23 cellular contexts compared by ENCODE assay signal in the genomic region with DNA sequence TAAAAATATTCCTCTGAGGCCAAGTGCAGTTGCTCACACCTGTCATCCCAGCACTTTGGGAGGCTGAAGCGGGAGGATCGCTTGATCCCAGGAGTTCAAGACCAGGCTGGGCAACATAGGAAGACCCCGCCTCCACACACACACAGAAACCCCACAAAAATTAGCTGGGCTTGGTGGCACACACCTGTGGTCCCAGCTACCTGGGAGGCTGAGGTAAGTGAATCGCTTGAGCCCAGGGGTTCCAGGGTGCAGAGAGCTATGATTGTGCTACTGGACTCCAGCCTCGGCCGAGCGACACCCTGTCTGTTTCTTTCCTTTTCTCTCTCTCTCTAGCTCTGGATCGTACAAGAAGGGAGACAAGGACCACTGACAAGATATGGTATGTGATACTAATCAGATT. TPM values are rescaled to one million over a fixed set of nuclear protein-coding genes. Genes with fewer than 3 reads are reported as not detected.
A peak's percentile ranks its signal among the peaks of the same experiment; 100 is the strongest.
DNase-seq lines count a peak whose midpoint lies in the region; ATAC-seq, FAIRE-seq and TF ChIP-seq lines count a peak whose summit lies in the region.
"Had no signal": no experiment of that assay in that cellular context is flagged by ENCODE, and none has a peak within 500 bp of the region (broad histone marks: within the 10 kb centered on the region; RNA-seq: fewer than 3 reads in every experiment).

No MANE protein-coding gene starts in this region.

- WGBS in K562 (ENCODE audit: insufficient coverage, low coverage, missing lambda C conversion rate) = 81% methylated on average over 8 of the region's 8 CpGs
- 89% methylated on average over 8 of the region's 8 CpGs for WGBS in smooth muscle cell (ENCODE audit: low lambda C conversion rate)

- peak overlapping the region; percentile 73 for H3K4me2 ChIP-seq in K562 (ENCODE audit: insufficient read depth, low read length)
- H3K4me2 ChIP-seq in keratinocyte (ENCODE audit: control insufficient read depth, extremely low read depth, insufficient read depth, low read depth, low read length) = peak overlapping the region; percentile 85
- peak overlapping the region; percentile 85 for H3K4me2 ChIP-seq in smooth muscle cell

- H3K27ac Mint-ChIP-seq in activated naive CD8-positive, alpha-beta T cell = peak overlapping the region; percentile 66
- no peak overlapping the region for H3K27ac Mint-ChIP-seq in activated naive CD8-positive, alpha-beta T cell treated with anti-CD3 and anti-CD28 coated beads for 36 hours
- H3K27ac Mint-ChIP-seq: activated CD8-positive, alpha-beta memory T cell treated with anti-CD3 and anti-CD28 coated beads, Interleukin-2, amount 10 ng/mL, durations not matched to agents 7 days and 5 days; effector memory CD8-positive, alpha-beta T cell; stimulated activated memory B cell treated with anti-CD40 and anti-IgM and Interleukin-4, amounts not matched to agents 10 μg/mL and 1 μg/mL and 100 μg/mL, for 72 hours had no signal

- H3K9me3 Mint-ChIP-seq in activated naive CD8-positive, alpha-beta T cell (ENCODE audit: low read depth) = no peaks in the 10 kb centered on the region
- no peaks in the 10 kb centered on the region for H3K9me3 Mint-ChIP-seq in activated naive CD8-positive, alpha-beta T cell treated with anti-CD3 and anti-CD28 coated beads for 36 hours
- H3K9me3 Mint-ChIP-seq: effector memory CD8-positive, alpha-beta T cell; IgD-negative memory B cell; stimulated activated memory B cell treated with anti-CD40 and anti-IgM and Interleukin-4, amounts not matched to agents 10 μg/mL and 1 μg/mL and 100 μg/mL, for 72 hours had no signal

- H3K4me1 ChIP-seq in K562 (replicated peaks in 1 of 2; ENCODE audit: control insufficient read depth in 2 of 2, insufficient read depth in 2 of 2, low read length in 2 of 2) = peaks cover 5 to 14% of the 10 kb centered on the region in 2 experiments; a peak in 4 of 5 replicates
- peaks cover 28% of the 10 kb centered on the region for H3K4me1 ChIP-seq in keratinocyte (ENCODE audit: control insufficient read depth, extremely low read depth, insufficient read depth, low read length)
- peaks cover 33% of the 10 kb centered on the region for H3K4me1 ChIP-seq in smooth muscle cell (ENCODE audit: low read depth)

- DNase-seq in activated naive CD8-positive, alpha-beta T cell treated with anti-CD3 and anti-CD28 coated beads for 36 hours = no peak
- no peak for DNase-seq in K562 (ENCODE audit: extremely low read depth in 1 of 4, low spot score in 3 of 4)
- no peak for DNase-seq in keratinocyte (ENCODE audit: low read depth, low spot score)
- no peak for DNase-seq in smooth muscle cell (lab: John Stamatoyannopoulos, UW; ENCODE audit: unreplicated experiment)
- no peak for DNase-seq in activated CD4-positive, alpha-beta T cell treated with anti-CD3 and anti-CD28 coated beads for 1 hour
- no peak for DNase-seq in NCI-H226
- DNase-seq: activated CD8-positive, alpha-beta memory T cell treated with anti-CD3 and anti-CD28 coated beads, Interleukin-2, amount 10 ng/mL, durations not matched to agents 7 days and 5 days; activated gamma-delta T cell treated with Interleukin-2 at 50 U/mL for 16 hours; effector memory CD8-positive, alpha-beta T cell; foreskin melanocyte; HCEC 1CT; NCI-H2107; occipital lobe; RPMI8226; upper lobe of right lung had no signal

- dilution Hi-C loops in keratinocyte (cut with MboI; ENCODE audit: extremely low pct_ligation_motif_present, low sequenced_read_pairs) = no loop called here

- H3K4me3 Mint-ChIP-seq in activated naive CD8-positive, alpha-beta T cell = no peak overlapping the region
- H3K4me3 Mint-ChIP-seq in activated naive CD8-positive, alpha-beta T cell treated with anti-CD3 and anti-CD28 coated beads for 36 hours = no peak overlapping the region
- H3K4me3 Mint-ChIP-seq: activated CD8-positive, alpha-beta memory T cell treated with anti-CD3 and anti-CD28 coated beads, Interleukin-2, amount 10 ng/mL, durations not matched to agents 7 days and 5 days; stimulated activated memory B cell treated with anti-CD40 and anti-IgM and Interleukin-4, amounts not matched to agents 10 μg/mL and 1 μg/mL and 100 μg/mL, for 72 hours had no signal

- no peak for TF ChIP-seq RAD21 in K562 (CRISPR knock-in tag; conservative IDR thresholded peaks at IDR 0.05 in 1 of 2, IDR thresholded peaks at IDR 0.05 in 1 of 2)

- POLR2A ChIA-PET in K562 (lab: Yijun Ruan, JAX) = interaction anchor here (1.5 to 1.6 kb wide), 2 partner anchors 11 to 13 kb away, joined by 4 read pairs; no protein-coding TSS in a partner anchor

- H3K4me3 ChIP-seq in K562 = no peak overlapping the region
- peak overlapping the region; percentile 9 to 52 (median 37) for H3K4me3 ChIP-seq in keratinocyte (ENCODE audit: control insufficient read depth in 2 of 3, extremely low read depth in 1 of 3, insufficient read depth in 2 of 3, low read depth in 1 of 3, low read length in 3 of 3)
- peak overlapping the region; percentile 75 for H3K4me3 ChIP-seq in smooth muscle cell
- H3K4me3 ChIP-seq: lung, upper lobe of right lung had no signal

- no peaks in the 10 kb centered on the region for H3K27me3 ChIP-seq in K562 (ENCODE audit: control insufficient read depth in 2 of 2, insufficient read depth in 2 of 2, low read length in 2 of 2)
- H3K27me3 ChIP-seq in keratinocyte (ENCODE audit: control insufficient read depth, extremely low read depth, insufficient read depth, low read length) = no peaks in the 10 kb centered on the region
- no peaks in the 10 kb centered on the region for H3K27me3 ChIP-seq in smooth muscle cell (ENCODE audit: low read depth)
- H3K27me3 ChIP-seq: upper lobe of right lung had no signal

- H3K4me1 Mint-ChIP-seq in activated naive CD8-positive, alpha-beta T cell (ENCODE audit: low read depth) = peaks cover 30% of the 10 kb centered on the region
- peaks cover 24% of the 10 kb centered on the region for H3K4me1 Mint-ChIP-seq in activated naive CD8-positive, alpha-beta T cell treated with anti-CD3 and anti-CD28 coated beads for 36 hours

- in situ Hi-C loops in K562 (cut with MboI) = no loop called here

- H3K27ac ChIP-seq in K562 (ENCODE audit: extremely low read depth, low read depth, low read length) (no peak overlapping the region; the same call in 2 of the 3 replicates), keratinocyte (ENCODE audit: control insufficient read depth, insufficient read depth, low read length) (no peak overlapping the region), smooth muscle cell (ENCODE audit: low read depth) (no peak overlapping the region)
- H3K27ac ChIP-seq: upper lobe of right lung, VCaP had no signal

- peaks cover 12% of the 10 kb centered on the region for H3F3A ChIP-seq in smooth muscle cell (ENCODE audit: low read depth)

- no peak for ATAC-seq in K562
- ATAC-seq in GM18873 (IDR thresholded peaks at IDR 0.05; ENCODE audit: low FRiP score, unreplicated experiment) = no peak
- ATAC-seq: activated CD8-positive, alpha-beta memory T cell treated with anti-CD3 and anti-CD28 coated beads, Interleukin-2, amount 10 ng/mL, durations not matched to agents 7 days and 5 days; effector memory CD8-positive, alpha-beta T cell; stimulated activated memory B cell treated with anti-CD40 and anti-IgM and Interleukin-4, amounts not matched to agents 10 μg/mL and 1 μg/mL and 100 μg/mL, for 72 hours; upper lobe of right lung had no signal

- peaks cover 32% of the 10 kb centered on the region for H3K79me2 ChIP-seq in K562 (ENCODE audit: control insufficient read depth, insufficient read depth, low read length)
- peaks cover 32% of the 10 kb centered on the region for H3K79me2 ChIP-seq in keratinocyte (ENCODE audit: control insufficient read depth, insufficient read depth, low read length)
- peaks cover 32% of the 10 kb centered on the region for H3K79me2 ChIP-seq in smooth muscle cell (ENCODE audit: low read depth)

- TF ChIP-seq CTCF in K562 (IDR thresholded peaks at IDR 0.05 in 2 of 3, conservative IDR thresholded peaks at IDR 0.05 in 1 of 3; ENCODE audit: insufficient read depth in 2 of 3, low read depth in 1 of 3, low read length in 3 of 3) = no peak
- TF ChIP-seq CTCF in keratinocyte (optimal IDR thresholded peaks at IDR 0.05 in 1 of 3, IDR thresholded peaks at IDR 0.05 in 1 of 3, conservative IDR thresholded peaks at IDR 0.05 in 1 of 3; ENCODE audit: extremely low read depth in 1 of 3, insufficient read depth in 2 of 3, low read length in 3 of 3) = no peak
- no peak for TF ChIP-seq CTCF in smooth muscle cell (IDR thresholded peaks at IDR 0.05; ENCODE audit: borderline replicate concordance, insufficient read depth, poor library complexity, severe bottlenecking)

- TF ChIP-seq POLR2A in K562 (conservative IDR thresholded peaks at IDR 0.05) = no peak

- no peaks in the 10 kb centered on the region for H3K9me3 ChIP-seq in K562 (replicated peaks; ENCODE audit: control insufficient read depth, insufficient read depth, low read depth, low read length)
- no peaks in the 10 kb centered on the region for H3K9me3 ChIP-seq in keratinocyte (ENCODE audit: control insufficient read depth, low read depth, low read length)
- H3K9me3 ChIP-seq in smooth muscle cell (replicated peaks; ENCODE audit: low read depth) = no peaks in the 10 kb centered on the region
- H3K9me3 ChIP-seq: upper lobe of right lung had no signal

- H4K20me1 ChIP-seq in K562 (replicated peaks; ENCODE audit: control insufficient read depth, insufficient read depth, low read length) (no peaks in the 10 kb centered on the region), keratinocyte (ENCODE audit: control insufficient read depth, extremely low read depth, insufficient read depth, low read length) (no peaks in the 10 kb centered on the region), smooth muscle cell (ENCODE audit: low read depth) (peaks cover 9% of the 10 kb centered on the region)

- intact Hi-C loops in K562 (cut with micrococcal nuclease) = loop anchor here (5.0 to 10.0 kb wide), 3 partner anchors 35 to 153 kb away; no protein-coding TSS in a partner anchor

- no TSS peak for BruUV-seq in K562 (replicated peaks; lab: Mats Ljungman, UMichigan)

- CTCF ChIA-PET in K562 (lab: Yijun Ruan, JAX; ENCODE audit: low intra/inter-chr PET ratio) = no interaction called here

- FAIRE-seq in K562 (lab: Jason Lieb, UNC) (no peak), keratinocyte (lab: Jason Lieb, UNC) (no peak)
- FAIRE-seq: G401.6, GM12891 had no signal

- no peaks in the 10 kb centered on the region for H3K27me3 Mint-ChIP-seq in activated naive CD8-positive, alpha-beta T cell
- peaks cover 3% of the 10 kb centered on the region for H3K27me3 Mint-ChIP-seq in activated naive CD8-positive, alpha-beta T cell treated with anti-CD3 and anti-CD28 coated beads for 36 hours
- H3K27me3 Mint-ChIP-seq: effector memory CD8-positive, alpha-beta T cell; IgD-negative memory B cell; stimulated activated memory B cell treated with anti-CD40 and anti-IgM and Interleukin-4, amounts not matched to agents 10 μg/mL and 1 μg/mL and 100 μg/mL, for 72 hours had no signal

- H3K9ac ChIP-seq in K562 (ENCODE audit: insufficient read depth in 1 of 2, low read depth in 2 of 2, low read length in 2 of 2) = peak overlapping the region; percentile 38 to 79; a peak in 2 of 4 replicates
- peak overlapping the region; percentile 61 for H3K9ac ChIP-seq in keratinocyte (ENCODE audit: control insufficient read depth, extremely low read depth, insufficient read depth, low read length)
- no peak overlapping the region for H3K9ac ChIP-seq in smooth muscle cell (ENCODE audit: low read depth)

- no peak for TF ChIP-seq EP300 in K562 (IDR thresholded peaks at IDR 0.05; ENCODE audit: low read length)

- H3K9me1 ChIP-seq in K562 (ENCODE audit: control insufficient read depth, insufficient read depth, low read length) (no peaks in the 10 kb centered on the region), keratinocyte (ENCODE audit: control insufficient read depth, extremely low read depth, insufficient read depth, low read length) (no peaks in the 10 kb centered on the region)

- H2AFZ ChIP-seq in K562 (ENCODE audit: low read depth, low read length) (peak overlapping the region; percentile 88), keratinocyte (ENCODE audit: control insufficient read depth, low read length) (peak overlapping the region; percentile 91), smooth muscle cell (ENCODE audit: low read depth) (no peak overlapping the region)

- peaks cover 21% of the 10 kb centered on the region; the same call in 2 of the 3 replicates for H3K36me3 ChIP-seq in K562 (ENCODE audit: control insufficient read depth, insufficient read depth, low read length)
- H3K36me3 ChIP-seq in keratinocyte (ENCODE audit: control insufficient read depth in 2 of 2, extremely low read depth in 1 of 2, insufficient read depth in 2 of 2, low read length in 2 of 2) = peaks cover 12 to 14% of the 10 kb centered on the region in 2 experiments
- H3K36me3 ChIP-seq in smooth muscle cell (ENCODE audit: low read depth) = no peaks in the 10 kb centered on the region

- peaks cover 10% of the 10 kb centered on the region for H3K36me3 Mint-ChIP-seq in activated naive CD8-positive, alpha-beta T cell
- H3K36me3 Mint-ChIP-seq in activated naive CD8-positive, alpha-beta T cell treated with anti-CD3 and anti-CD28 coated beads for 36 hours = peaks cover 27% of the 10 kb centered on the region

RNA-seq across cellular contexts. Expression of a gene that starts 1.8 kb away (rescaled TPM):
- 100 to 1,000 TPM; 585 to 614 TPM for total RNA-seq in activated naive CD8-positive, alpha-beta T cell treated with anti-CD3 and anti-CD28 coated beads for 36 hours
- 167 and 262 TPM in 2 replicates for total RNA-seq in K562 (2011; cell fraction: chromatin; rRNA removed; ENCODE audit: low replicate concordance)
- 85.9 and 98.2 TPM in 2 replicates for total RNA-seq in K562 (2011; cell fraction: nucleolus; rRNA removed)
- 119 and 135 TPM in 2 replicates for total RNA-seq in K562 (2011; cell fraction: nucleoplasm; rRNA removed)
- total RNA-seq in K562 (2014; rRNA removed) (189 and 191 TPM in 2 replicates), K562 (2014; rRNA removed; fragmentation: Illumina TruSeq; extraction: Trizol) (334 and 394 TPM in 2 replicates), K562 (2015; rRNA removed; fragmentation: Illumina TruSeq; extraction: Trizol) (274 and 297 TPM in 2 replicates), K562 (2021) (283 and 290 TPM in 2 replicates), smooth muscle cell (266 and 283 TPM in 2 replicates)
- polyA plus RNA-seq in K562 (2011; rRNA removed) (398 and 551 TPM in 2 replicates), K562 (2014; fragmentation: Illumina TruSeq; extraction: Trizol) (252 and 289 TPM in 2 replicates), K562 (2014; fragmentation: Nextera tagmentation; extraction: Ambion mirVana) (100 to 1,000 TPM; 325 to 369 TPM), K562 (2014; rRNA removed) (156 and 168 TPM in 2 replicates), keratinocyte (316 to 521 TPM (median 377 TPM) in 3 replicates), smooth muscle cell (197 and 200 TPM in 2 replicates)
- 137 and 145 TPM in 2 replicates for polyA plus RNA-seq in K562 (2011; cell fraction: cytosol; rRNA removed)
- 83.1 and 119 TPM in 2 replicates for polyA plus RNA-seq in K562 (2011; cell fraction: nucleus; rRNA removed)
- polyA plus RNA-seq in K562 (2012) = 172 and 249 TPM in 2 replicates
- polyA minus RNA-seq in K562 (2011; rRNA and poly(A)+ RNA removed) = 747 and 768 TPM in 2 replicates
- 144 and 225 TPM in 2 replicates for polyA minus RNA-seq in K562 (2011; cell fraction: cytosol; rRNA and poly(A)+ RNA removed)
- 99.9 and 166 TPM in 2 replicates for polyA minus RNA-seq in K562 (2011; cell fraction: nucleus; rRNA and poly(A)+ RNA removed)
- polyA plus RNA-seq in keratinocyte (2011; ENCODE audit: low read depth) = 206 TPM
- 120 and 289 TPM in 2 replicates for polyA plus RNA-seq in keratinocyte (2011; cell fraction: cytosol; rRNA removed)
- polyA plus RNA-seq in keratinocyte (2011; cell fraction: nucleus; rRNA removed) = 203 and 222 TPM in 2 replicates
- 108 and 202 TPM in 2 replicates for polyA plus RNA-seq in keratinocyte (2012; ENCODE audit: low replicate concordance)
- 242 to 650 TPM (median 576 TPM) in 3 replicates for polyA minus RNA-seq in keratinocyte
- 121 TPM for polyA minus RNA-seq in keratinocyte (2011; cell fraction: cytosol; rRNA and poly(A)+ RNA removed)
- polyA minus RNA-seq in keratinocyte (2011; cell fraction: nucleus; rRNA and poly(A)+ RNA removed) = 185 and 263 TPM in 2 replicates

RNA-seq across cellular contexts. Expression of a gene that starts 25.6 kb away (rescaled TPM):
- total RNA-seq in activated naive CD8-positive, alpha-beta T cell treated with anti-CD3 and anti-CD28 coated beads for 36 hours = under 1 TPM; 0.40 to 0.41 TPM
- not detected in 2 replicates for total RNA-seq in K562 (2011; cell fraction: chromatin; rRNA removed; ENCODE audit: low replicate concordance)
- not detected in 2 replicates for total RNA-seq in K562 (2011; cell fraction: nucleolus; rRNA removed)
- total RNA-seq in K562 (2011; cell fraction: nucleoplasm; rRNA removed) = not detected in 2 replicates
- total RNA-seq in K562 (2014; rRNA removed) (not detected in 2 replicates), K562 (2014; rRNA removed; fragmentation: Illumina TruSeq; extraction: Trizol) (0.04 and 0.13 TPM in 2 replicates), K562 (2015; rRNA removed; fragmentation: Illumina TruSeq; extraction: Trizol) (0.08 TPM in 1 of 2 replicates, not detected in the other), K562 (2021) (0.04 and 0.13 TPM in 2 replicates), smooth muscle cell (3.6 and 5.7 TPM in 2 replicates)
- polyA plus RNA-seq in K562 (2011; rRNA removed) (not detected in 2 replicates), K562 (2014; fragmentation: Illumina TruSeq; extraction: Trizol) (0.07 and 0.09 TPM in 2 replicates), K562 (2014; fragmentation: Nextera tagmentation; extraction: Ambion mirVana) (under 1 TPM in 1 of 2 experiments, not detected in 1; 0.01 TPM), K562 (2014; rRNA removed) (not detected in 2 replicates), keratinocyte (0.07 to 0.08 TPM in 2 of 3 replicates, not detected in the other), smooth muscle cell (5.7 and 6.3 TPM in 2 replicates)
- polyA plus RNA-seq in K562 (2011; cell fraction: cytosol; rRNA removed) = not detected in 2 replicates
- not detected in 2 replicates for polyA plus RNA-seq in K562 (2011; cell fraction: nucleus; rRNA removed)
- 0.09 and 0.57 TPM in 2 replicates for polyA plus RNA-seq in K562 (2012)
- polyA minus RNA-seq in K562 (2011; rRNA and poly(A)+ RNA removed) = not detected in 2 replicates
- not detected in 2 replicates for polyA minus RNA-seq in K562 (2011; cell fraction: cytosol; rRNA and poly(A)+ RNA removed)
- not detected in 2 replicates for polyA minus RNA-seq in K562 (2011; cell fraction: nucleus; rRNA and poly(A)+ RNA removed)
- not detected for polyA plus RNA-seq in keratinocyte (2011; ENCODE audit: low read depth)
- polyA plus RNA-seq in keratinocyte (2011; cell fraction: cytosol; rRNA removed) = 0.06 TPM in 1 of 2 replicates, not detected in the other
- 0.04 TPM in 1 of 2 replicates, not detected in the other for polyA plus RNA-seq in keratinocyte (2011; cell fraction: nucleus; rRNA removed)
- 0.04 TPM in 1 of 2 replicates, not detected in the other for polyA plus RNA-seq in keratinocyte (2012; ENCODE audit: low replicate concordance)
- polyA minus RNA-seq in keratinocyte = not detected in 3 replicates
- polyA minus RNA-seq in keratinocyte (2011; cell fraction: cytosol; rRNA and poly(A)+ RNA removed) = not detected
- polyA minus RNA-seq in keratinocyte (2011; cell fraction: nucleus; rRNA and poly(A)+ RNA removed) = not detected in 2 replicates

RNA-seq across cellular contexts. Expression of a gene that starts 25.7 kb away (rescaled TPM):
- total RNA-seq in activated naive CD8-positive, alpha-beta T cell treated with anti-CD3 and anti-CD28 coated beads for 36 hours = 10 to 100 TPM; 15.3 to 16.2 TPM
- 10.8 and 13.1 TPM in 2 replicates for total RNA-seq in K562 (2011; cell fraction: chromatin; rRNA removed; ENCODE audit: low replicate concordance)
- total RNA-seq in K562 (2011; cell fraction: nucleolus; rRNA removed) = 8.7 and 10.1 TPM in 2 replicates
- 8.4 and 10.8 TPM in 2 replicates for total RNA-seq in K562 (2011; cell fraction: nucleoplasm; rRNA removed)
- total RNA-seq in K562 (2014; rRNA removed) (9.0 and 10.1 TPM in 2 replicates), K562 (2014; rRNA removed; fragmentation: Illumina TruSeq; extraction: Trizol) (7.6 and 7.8 TPM in 2 replicates), K562 (2015; rRNA removed; fragmentation: Illumina TruSeq; extraction: Trizol) (8.2 and 8.4 TPM in 2 replicates), K562 (2021) (6.2 and 6.8 TPM in 2 replicates), smooth muscle cell (4.8 and 8.4 TPM in 2 replicates)
- polyA plus RNA-seq in K562 (2011; rRNA removed) (7.0 and 9.0 TPM in 2 replicates), K562 (2014; fragmentation: Illumina TruSeq; extraction: Trizol) (8.2 and 8.4 TPM in 2 replicates), K562 (2014; fragmentation: Nextera tagmentation; extraction: Ambion mirVana) (1 to 10 TPM; 1.1 to 2.0 TPM), K562 (2014; rRNA removed) (8.7 and 10.3 TPM in 2 replicates), keratinocyte (7.3 to 12.0 TPM (median 7.8 TPM) in 3 replicates), smooth muscle cell (3.9 and 10.0 TPM in 2 replicates)
- 6.8 and 8.6 TPM in 2 replicates for polyA plus RNA-seq in K562 (2011; cell fraction: cytosol; rRNA removed)
- 3.8 and 5.2 TPM in 2 replicates for polyA plus RNA-seq in K562 (2011; cell fraction: nucleus; rRNA removed)
- polyA plus RNA-seq in K562 (2012) = 6.5 and 34.5 TPM in 2 replicates
- polyA minus RNA-seq in K562 (2011; rRNA and poly(A)+ RNA removed) = 10.4 and 11.7 TPM in 2 replicates
- polyA minus RNA-seq in K562 (2011; cell fraction: cytosol; rRNA and poly(A)+ RNA removed) = 3.5 and 5.1 TPM in 2 replicates
- polyA minus RNA-seq in K562 (2011; cell fraction: nucleus; rRNA and poly(A)+ RNA removed) = 4.2 and 9.9 TPM in 2 replicates
- polyA plus RNA-seq in keratinocyte (2011; ENCODE audit: low read depth) = 1.2 TPM
- 6.9 and 10.2 TPM in 2 replicates for polyA plus RNA-seq in keratinocyte (2011; cell fraction: cytosol; rRNA removed)
- polyA plus RNA-seq in keratinocyte (2011; cell fraction: nucleus; rRNA removed) = 5.2 and 7.3 TPM in 2 replicates
- polyA plus RNA-seq in keratinocyte (2012; ENCODE audit: low replicate concordance) = 1.4 and 4.2 TPM in 2 replicates
- 4.6 to 14.6 TPM (median 4.9 TPM) in 3 replicates for polyA minus RNA-seq in keratinocyte
- 4.2 TPM for polyA minus RNA-seq in keratinocyte (2011; cell fraction: cytosol; rRNA and poly(A)+ RNA removed)
- polyA minus RNA-seq in keratinocyte (2011; cell fraction: nucleus; rRNA and poly(A)+ RNA removed) = 1.7 and 3.8 TPM in 2 replicates
